Comparison of ENCODE assay signal across 1 cellular context in the genomic region with DNA sequence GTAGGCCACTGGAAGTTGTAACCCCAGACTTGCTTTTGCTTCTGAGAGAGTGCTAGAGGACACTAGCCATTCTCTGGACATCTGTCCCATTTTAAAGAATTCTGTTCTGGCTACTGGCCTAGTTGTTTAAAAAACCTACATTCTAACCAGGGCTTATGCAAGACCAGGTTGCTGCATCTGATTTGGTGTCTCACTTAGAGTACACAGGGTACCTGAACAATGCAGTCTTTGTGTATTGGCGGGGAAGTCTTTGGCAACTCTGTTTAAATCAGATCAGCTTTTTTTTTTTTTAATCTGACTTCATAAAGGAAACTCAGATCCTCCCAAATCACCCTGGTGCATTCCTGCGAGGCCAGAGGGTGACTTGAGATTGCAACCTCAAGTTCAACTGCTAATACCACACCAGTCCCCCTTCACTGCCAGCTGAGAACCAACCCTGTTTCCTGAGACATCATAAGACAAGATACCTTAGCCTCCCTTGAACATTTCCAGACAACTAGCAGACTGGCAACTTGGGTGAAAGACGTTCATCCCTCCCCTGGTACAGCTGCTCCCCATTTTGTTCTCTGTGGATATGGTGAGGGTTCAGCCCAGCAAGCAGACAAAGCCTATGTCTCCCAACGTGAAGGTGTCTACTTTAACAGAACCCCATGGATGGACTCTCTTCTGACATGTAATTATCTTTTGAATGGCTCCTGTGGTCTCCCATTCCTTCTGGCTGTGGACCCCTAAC.
TF ChIP-seq lines count a peak whose summit lies in the region.

No MANE protein-coding gene starts in this region.

TF ChIP-seq in HepG2, 621 proteins besides CTCF, POLR2A, EP300 and RAD21 (continued from another document and continues in another):
- TF ChIP-seq, protein P1, sequence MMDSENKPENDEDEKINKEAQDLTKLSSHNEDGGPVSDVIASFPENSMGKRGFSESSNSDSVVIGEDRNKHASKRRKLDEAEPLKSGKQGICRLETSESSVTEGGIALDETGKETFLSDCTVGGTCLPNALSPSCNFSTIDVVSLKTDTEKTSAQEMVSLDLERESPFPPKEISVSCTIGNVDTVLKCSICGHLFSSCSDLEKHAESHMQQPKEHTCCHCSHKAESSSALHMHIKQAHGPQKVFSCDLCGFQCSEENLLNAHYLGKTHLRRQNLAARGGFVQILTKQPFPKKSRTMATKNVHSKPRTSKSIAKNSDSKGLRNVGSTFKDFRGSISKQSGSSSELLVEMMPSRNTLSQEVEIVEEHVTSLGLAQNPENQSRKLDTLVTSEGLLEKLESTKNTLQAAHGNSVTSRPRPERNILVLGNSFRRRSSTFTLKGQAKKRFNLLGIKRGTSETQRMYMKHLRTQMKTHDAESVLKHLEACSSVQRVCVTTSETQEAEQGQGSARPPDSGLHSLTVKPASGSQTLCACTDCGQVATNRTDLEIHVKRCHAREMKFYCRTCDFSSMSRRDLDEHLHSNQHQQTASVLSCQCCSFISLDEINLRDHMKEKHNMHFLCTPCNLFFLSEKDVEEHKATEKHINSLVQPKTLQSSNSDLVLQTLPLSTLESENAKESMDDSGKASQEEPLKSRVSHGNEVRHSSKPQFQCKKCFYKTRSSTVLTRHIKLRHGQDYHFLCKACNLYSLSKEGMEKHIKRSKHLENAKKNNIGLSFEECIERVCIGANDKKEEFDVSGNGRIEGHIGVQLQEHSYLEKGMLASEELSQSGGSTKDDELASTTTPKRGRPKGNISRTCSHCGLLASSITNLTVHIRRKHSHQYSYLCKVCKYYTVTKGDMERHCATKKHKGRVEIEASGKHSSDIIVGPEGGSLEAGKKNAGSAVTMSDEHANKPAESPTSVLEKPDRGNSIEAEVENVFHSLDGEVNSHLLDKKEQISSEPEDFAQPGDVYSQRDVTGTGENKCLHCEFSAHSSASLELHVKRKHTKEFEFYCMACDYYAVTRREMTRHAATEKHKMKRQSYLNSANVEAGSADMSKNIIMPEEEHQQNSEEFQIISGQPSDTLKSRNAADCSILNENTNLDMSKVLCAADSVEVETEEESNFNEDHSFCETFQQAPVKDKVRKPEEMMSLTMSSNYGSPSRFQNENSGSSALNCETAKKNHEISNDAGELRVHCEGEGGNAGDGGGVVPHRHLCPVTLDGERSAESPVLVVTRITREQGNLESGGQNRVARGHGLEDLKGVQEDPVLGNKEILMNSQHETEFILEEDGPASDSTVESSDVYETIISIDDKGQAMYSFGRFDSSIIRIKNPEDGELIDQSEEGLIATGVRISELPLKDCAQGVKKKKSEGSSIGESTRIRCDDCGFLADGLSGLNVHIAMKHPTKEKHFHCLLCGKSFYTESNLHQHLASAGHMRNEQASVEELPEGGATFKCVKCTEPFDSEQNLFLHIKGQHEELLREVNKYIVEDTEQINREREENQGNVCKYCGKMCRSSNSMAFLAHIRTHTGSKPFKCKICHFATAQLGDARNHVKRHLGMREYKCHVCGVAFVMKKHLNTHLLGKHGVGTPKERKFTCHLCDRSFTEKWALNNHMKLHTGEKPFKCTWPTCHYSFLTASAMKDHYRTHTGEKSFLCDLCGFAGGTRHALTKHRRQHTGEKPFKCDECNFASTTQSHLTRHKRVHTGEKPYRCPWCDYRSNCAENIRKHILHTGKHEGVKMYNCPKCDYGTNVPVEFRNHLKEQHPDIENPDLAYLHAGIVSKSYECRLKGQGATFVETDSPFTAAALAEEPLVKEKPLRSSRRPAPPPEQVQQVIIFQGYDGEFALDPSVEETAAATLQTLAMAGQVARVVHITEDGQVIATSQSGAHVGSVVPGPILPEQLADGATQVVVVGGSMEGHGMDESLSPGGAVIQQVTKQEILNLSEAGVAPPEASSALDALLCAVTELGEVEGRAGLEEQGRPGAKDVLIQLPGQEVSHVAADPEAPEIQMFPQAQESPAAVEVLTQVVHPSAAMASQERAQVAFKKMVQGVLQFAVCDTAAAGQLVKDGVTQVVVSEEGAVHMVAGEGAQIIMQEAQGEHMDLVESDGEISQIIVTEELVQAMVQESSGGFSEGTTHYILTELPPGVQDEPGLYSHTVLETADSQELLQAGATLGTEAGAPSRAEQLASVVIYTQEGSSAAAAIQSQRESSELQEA (CRISPR knock-in tag; IDR thresholded peaks at IDR 0.05; ENCODE audit: not compliant biosample characterization), result no peak
- TF ChIP-seq ZNF746 (CRISPR knock-in tag; IDR thresholded peaks at IDR 0.05) (no peak), ZNF614 (CRISPR knock-in tag; IDR thresholded peaks at IDR 0.05; ENCODE audit: borderline replicate concordance) (0 out of 2 replicates have a peak, but pooled peaks have one; percentile 49), ARID3A (IDR thresholded peaks at IDR 0.05; ENCODE audit: low read depth, low read length) (peak; percentile 54; the same call in 1 of the 2 replicates), STAT5B (CRISPR knock-in tag; IDR thresholded peaks at IDR 0.05) (no peak), MYC (CRISPR knock-in tag; IDR thresholded peaks at IDR 0.05; ENCODE audit: borderline replicate concordance) (no peak), ZNF33A (CRISPR knock-in tag; IDR thresholded peaks at IDR 0.05; ENCODE audit: borderline replicate concordance) (no peak), ZNF382 (CRISPR knock-in tag; IDR thresholded peaks at IDR 0.05; ENCODE audit: borderline replicate concordance) (no peak), ATF2 (CRISPR knock-in tag; IDR thresholded peaks at IDR 0.05) (no peak), ZNF564 (CRISPR knock-in tag; IDR thresholded peaks at IDR 0.05) (no peak), ZNF724P (CRISPR knock-in tag; IDR thresholded peaks at IDR 0.05; ENCODE audit: borderline replicate concordance) (no peak), TCF7L2 (IDR thresholded peaks at IDR 0.05; ENCODE audit: low read depth, low read length) (no peak), ZNF710 (CRISPR knock-in tag; IDR thresholded peaks at IDR 0.05; ENCODE audit: borderline replicate concordance) (no peak), ZNF709 (CRISPR knock-in tag; IDR thresholded peaks at IDR 0.05) (no peak), EZH2 (conservative IDR thresholded peaks at IDR 0.05; ENCODE audit: low read depth, low read length) (no peak), HMG20B (CRISPR knock-in tag; conservative IDR thresholded peaks at IDR 0.05) (0 out of 2 replicates have a peak, but pooled peaks have one; percentile 27), ZBTB49 (CRISPR knock-in tag; IDR thresholded peaks at IDR 0.05; ENCODE audit: borderline replicate concordance) (no peak), ZNF776 (CRISPR knock-in tag; IDR thresholded peaks at IDR 0.05) (no peak), UBTF (CRISPR knock-in tag; IDR thresholded peaks at IDR 0.05) (no peak), ZNF556 (CRISPR knock-in tag; IDR thresholded peaks at IDR 0.05; ENCODE audit: borderline replicate concordance) (no peak), CREBL2 (CRISPR knock-in tag; IDR thresholded peaks at IDR 0.05; ENCODE audit: borderline replicate concordance) (no peak), ZZZ3 (CRISPR knock-in tag; IDR thresholded peaks at IDR 0.05; ENCODE audit: borderline replicate concordance) (no peak), MAF1 (CRISPR knock-in tag; IDR thresholded peaks at IDR 0.05; ENCODE audit: borderline replicate concordance) (no peak), BORCS8-MEF2B (CRISPR knock-in tag; IDR thresholded peaks at IDR 0.05) (no peak), NFIB (CRISPR knock-in tag; IDR thresholded peaks at IDR 0.05; ENCODE audit: borderline replicate concordance) (no peak), PHB2 (IDR thresholded peaks at IDR 0.05; ENCODE audit: partially characterized antibody) (no peak), AHR (CRISPR knock-in tag; IDR thresholded peaks at IDR 0.05) (no peak)
- TF ChIP-seq, protein P2, sequence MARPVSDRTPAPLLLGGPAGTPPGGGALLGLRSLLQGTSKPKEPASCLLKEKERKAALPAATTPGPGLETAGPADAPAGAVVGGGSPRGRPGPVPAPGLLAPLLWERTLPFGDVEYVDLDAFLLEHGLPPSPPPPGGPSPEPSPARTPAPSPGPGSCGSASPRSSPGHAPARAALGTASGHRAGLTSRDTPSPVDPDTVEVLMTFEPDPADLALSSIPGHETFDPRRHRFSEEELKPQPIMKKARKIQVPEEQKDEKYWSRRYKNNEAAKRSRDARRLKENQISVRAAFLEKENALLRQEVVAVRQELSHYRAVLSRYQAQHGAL (CRISPR knock-in tag; IDR thresholded peaks at IDR 0.05; ENCODE audit: not compliant biosample characterization), result no peak
- TF ChIP-seq, protein P3, sequence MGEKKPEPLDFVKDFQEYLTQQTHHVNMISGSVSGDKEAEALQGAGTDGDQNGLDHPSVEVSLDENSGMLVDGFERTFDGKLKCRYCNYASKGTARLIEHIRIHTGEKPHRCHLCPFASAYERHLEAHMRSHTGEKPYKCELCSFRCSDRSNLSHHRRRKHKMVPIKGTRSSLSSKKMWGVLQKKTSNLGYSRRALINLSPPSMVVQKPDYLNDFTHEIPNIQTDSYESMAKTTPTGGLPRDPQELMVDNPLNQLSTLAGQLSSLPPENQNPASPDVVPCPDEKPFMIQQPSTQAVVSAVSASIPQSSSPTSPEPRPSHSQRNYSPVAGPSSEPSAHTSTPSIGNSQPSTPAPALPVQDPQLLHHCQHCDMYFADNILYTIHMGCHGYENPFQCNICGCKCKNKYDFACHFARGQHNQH (CRISPR knock-in tag; IDR thresholded peaks at IDR 0.05), result peak; percentile 40; the same call in 1 of the 2 replicates
- TF ChIP-seq, protein P4, sequence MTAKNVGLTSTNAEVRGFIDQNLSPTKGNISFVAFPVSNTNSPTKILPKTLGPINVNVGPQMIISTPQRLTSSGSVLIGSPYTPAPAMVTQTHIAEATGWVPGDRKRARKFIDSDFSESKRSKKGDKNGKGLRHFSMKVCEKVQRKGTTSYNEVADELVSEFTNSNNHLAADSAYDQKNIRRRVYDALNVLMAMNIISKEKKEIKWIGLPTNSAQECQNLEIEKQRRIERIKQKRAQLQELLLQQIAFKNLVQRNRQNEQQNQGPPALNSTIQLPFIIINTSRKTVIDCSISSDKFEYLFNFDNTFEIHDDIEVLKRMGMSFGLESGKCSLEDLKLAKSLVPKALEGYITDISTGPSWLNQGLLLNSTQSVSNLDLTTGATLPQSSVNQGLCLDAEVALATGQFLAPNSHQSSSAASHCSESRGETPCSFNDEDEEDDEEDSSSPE (CRISPR knock-in tag; IDR thresholded peaks at IDR 0.05), result no peak
